ENCODE assay signal across 21 cellular contexts in the genomic region with DNA sequence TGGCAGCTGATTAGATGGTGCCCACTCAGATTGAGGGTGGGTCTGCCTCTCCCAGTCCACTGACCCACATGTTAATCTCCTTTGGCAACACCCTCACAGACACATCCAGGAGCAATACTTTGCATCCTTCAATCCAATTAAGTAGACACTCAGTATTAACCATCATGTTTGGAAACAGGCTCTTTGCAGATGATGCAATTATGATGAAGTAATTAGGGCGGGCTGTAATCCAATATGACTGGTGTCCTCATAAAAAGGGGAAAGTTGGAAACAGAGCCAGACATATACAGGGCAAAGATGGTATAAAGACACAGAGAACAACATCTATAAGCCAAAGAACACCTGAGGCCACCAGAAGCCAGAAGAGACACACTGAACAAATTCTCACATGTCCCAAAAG.
DNase-seq lines count a peak whose midpoint lies in the region; ATAC-seq and TF ChIP-seq lines count a peak whose summit lies in the region.
"Had no signal": no experiment of that assay in that cellular context is flagged by ENCODE, and none has a peak within 500 bp of the region (broad histone marks: within the 10 kb centered on the region; RNA-seq: fewer than 3 reads in every experiment).

No MANE protein-coding gene starts in this region.

- 25% methylated on average over 1 of the region's 1 CpG for WGBS in mammary epithelial cell (ENCODE audit: low coverage, missing lambda C conversion rate)

- BruUV-seq in MCF 10A (replicated peaks; lab: Mats Ljungman, UMichigan): no TSS peak
- no TSS peak for BruUV-seq in mammary epithelial cell (replicated peaks; lab: Mats Ljungman, UMichigan)

- in situ Hi-C loops in mammary epithelial cell (cut with MboI; ENCODE audit: low sequenced_read_pairs in 2 of 2): no loop called here

- H4K20me1 ChIP-seq in mammary epithelial cell (ENCODE audit: insufficient read depth, low read length): no peaks in the 10 kb centered on the region

- H3K36me3 ChIP-seq in mammary epithelial cell (ENCODE audit: insufficient read depth, low read length): no peaks in the 10 kb centered on the region
- H3K36me3 ChIP-seq: BE2C had no signal

- TF ChIP-seq CTCF in MCF 10A (IDR thresholded peaks at IDR 0.05; ENCODE audit: unreplicated experiment): no peak
- no peak for TF ChIP-seq CTCF in mammary epithelial cell (conservative IDR thresholded peaks at IDR 0.05 in 1 of 2, IDR thresholded peaks at IDR 0.05 in 1 of 2; ENCODE audit: extremely low read depth in 1 of 2, insufficient read depth in 1 of 2, low read depth in 1 of 2, low read length in 2 of 2)

- no peaks in the 10 kb centered on the region for H3K79me2 ChIP-seq in mammary epithelial cell (ENCODE audit: insufficient read depth, low read length)

- H3K4me3 Mint-ChIP-seq in MCF 10A (ENCODE audit: unreplicated experiment): no peak overlapping the region
- H3K4me3 Mint-ChIP-seq: CD4-positive, CD25-positive, alpha-beta regulatory T cell; CD8-positive, alpha-beta memory T cell; GM23338; HFFc6 had no signal

- no peaks in the 10 kb centered on the region for H3K36me3 Mint-ChIP-seq in MCF 10A (ENCODE audit: insufficient read depth, unreplicated experiment)
- H3K36me3 Mint-ChIP-seq: CD4-positive, CD25-positive, alpha-beta regulatory T cell; CD8-positive, alpha-beta memory T cell had no signal

- intact Hi-C loops in MCF 10A (cut with micrococcal nuclease) (no loop called here), mammary epithelial cell (cut with micrococcal nuclease) (no loop called here), sciatic nerve (cut with DNase I) (no loop called here)

- H3K27me3 Mint-ChIP-seq in MCF 10A (ENCODE audit: insufficient read depth, unreplicated experiment): no peaks in the 10 kb centered on the region
- H3K27me3 Mint-ChIP-seq: CD4-positive, CD25-positive, alpha-beta regulatory T cell; CD8-positive, alpha-beta memory T cell had no signal

- H3K27me3 ChIP-seq in mammary epithelial cell (ENCODE audit: insufficient read depth, low read length): no peaks in the 10 kb centered on the region
- H3K27me3 ChIP-seq: BE2C had no signal

- DNase-seq in NCI-H2171 treated with DMSO at 0.1 percent for 48 hours (lab: John Stamatoyannopoulos, UW): peak; percentile 22
- no peak for DNase-seq in NCI-H2171 (lab: John Stamatoyannopoulos, UW)
- peak; percentile 9 for DNase-seq in MCF 10A (ENCODE audit: unreplicated experiment)
- no peak for DNase-seq in mammary epithelial cell
- DNase-seq in NCI-H82 (lab: John Stamatoyannopoulos, UW): peak; percentile 94
- DNase-seq in sciatic nerve (ENCODE audit: low spot score): no peak
- DNase-seq in left lobe of liver (ENCODE audit: low spot score): no peak
- DNase-seq: ACHN; BE2C; C1 segment of cervical spinal cord; CD4-positive, CD25-positive, alpha-beta regulatory T cell; CD8-positive, alpha-beta memory T cell; COR-L47; DMS153; DMS79; GDM1; HCEC 1CT; HFFc6; IMR-90 had no signal

- dilution Hi-C loops in mammary epithelial cell (cut with HindIII; ENCODE audit: low sequenced_read_pairs): no loop called here

- no peaks in the 10 kb centered on the region for H3K4me1 ChIP-seq in mammary epithelial cell (ENCODE audit: insufficient read depth, low read length)
- H3K4me1 ChIP-seq: BE2C had no signal

- ATAC-seq in sciatic nerve: peak; percentile 76
- no peak for ATAC-seq in HG03139 (IDR thresholded peaks at IDR 0.05; ENCODE audit: unreplicated experiment)
- no peak for ATAC-seq in left lobe of liver
- ATAC-seq: GM23338 had no signal

- CTCF ChIA-PET in MCF 10A (lab: Yijun Ruan, JAX) (no interaction called here), mammary epithelial cell (lab: Charles Lee; ENCODE audit: low non-redundant PET) (no interaction called here)

- no peak overlapping the region for H3K9ac ChIP-seq in mammary epithelial cell (ENCODE audit: insufficient read depth, low read length)

- peaks cover 10% of the 10 kb centered on the region for H3K9me3 Mint-ChIP-seq in MCF 10A (ENCODE audit: unreplicated experiment)
- H3K9me3 Mint-ChIP-seq: CD4-positive, CD25-positive, alpha-beta regulatory T cell had no signal

- H3K4me1 Mint-ChIP-seq in MCF 10A (ENCODE audit: insufficient read depth, unreplicated experiment): no peaks in the 10 kb centered on the region
- H3K4me1 Mint-ChIP-seq: CD4-positive, CD25-positive, alpha-beta regulatory T cell; CD8-positive, alpha-beta memory T cell; GM23338 had no signal

- H3K4me2 ChIP-seq in mammary epithelial cell (ENCODE audit: insufficient read depth, low read depth, low read length): no peak overlapping the region
- H3K4me2 ChIP-seq: GM23338 had no signal

- POLR2A ChIA-PET in MCF 10A (lab: Yijun Ruan, JAX): no interaction called here

- peaks cover 2% of the 10 kb centered on the region for H3K9me3 ChIP-seq in mammary epithelial cell (replicated peaks; ENCODE audit: insufficient read depth, low read length)
- H3K9me3 ChIP-seq: BE2C had no signal

- H3K27ac Mint-ChIP-seq in MCF 10A (ENCODE audit: low read depth, unreplicated experiment): no peak overlapping the region
- H3K27ac Mint-ChIP-seq: CD4-positive, CD25-positive, alpha-beta regulatory T cell; CD8-positive, alpha-beta memory T cell; GM23338; HFFc6 had no signal

- H2AFZ ChIP-seq in mammary epithelial cell (ENCODE audit: low read depth, low read length): no peak overlapping the region
- H2AFZ ChIP-seq: GM23338 had no signal

- no peak overlapping the region for H3K27ac ChIP-seq in mammary epithelial cell (ENCODE audit: insufficient read depth, low read depth, low read length)

- H3K4me3 ChIP-seq in mammary epithelial cell (replicated peaks in 1 of 3; ENCODE audit: insufficient read depth in 1 of 3, low read depth in 2 of 3, low read length in 3 of 3): no peak overlapping the region
- H3K4me3 ChIP-seq: GM23338 had no signal

Comparison
In these comparisons a context has a peak if more than half of its experiments do, and no peak if none do; other contexts are left out.
1. DNase-seq: peak in NCI-H2171 treated with DMSO at 0.1 percent for 48 hours (single experiment), MCF 10A (single experiment) and NCI-H82 (single experiment); none in NCI-H2171 (single experiment), mammary epithelial cell (single experiment), sciatic nerve (single experiment) and left lobe of liver (single experiment).